ENCODE assay signal across 9 cellular contexts in the genomic region with DNA sequence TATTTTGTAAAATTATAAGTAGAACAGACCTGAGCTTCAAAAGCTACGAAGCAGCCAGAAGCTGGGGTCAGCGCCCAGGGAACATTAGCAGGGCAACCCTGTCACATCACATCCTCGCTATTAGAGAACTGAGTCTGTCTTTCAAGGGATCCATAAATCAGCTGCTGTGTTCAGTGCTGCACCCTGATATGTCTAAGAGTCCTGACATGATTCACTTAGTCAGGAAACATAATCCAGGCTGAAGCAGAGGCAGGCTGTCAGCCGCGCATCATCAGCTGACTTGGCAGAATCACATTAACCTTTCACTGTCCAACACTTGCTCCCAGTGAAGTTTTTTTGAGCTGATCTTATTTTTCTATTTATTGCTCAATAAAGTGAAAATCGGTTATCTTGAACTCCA. TPM values are rescaled to one million over a fixed set of nuclear protein-coding genes. Genes with fewer than 3 reads are reported as not detected.
A peak's percentile ranks its signal among the peaks of the same experiment; 100 is the strongest.
DNase-seq lines count a peak whose midpoint lies in the region; ATAC-seq and TF ChIP-seq lines count a peak whose summit lies in the region.
"Had no signal": no experiment of that assay in that cellular context is flagged by ENCODE, and none has a peak within 500 bp of the region (broad histone marks: within the 10 kb centered on the region; RNA-seq: fewer than 3 reads in every experiment).

No MANE protein-coding gene starts in this region.

- H3K9me3 ChIP-seq in testis, result no peaks in the 10 kb centered on the region

- no peak for TF ChIP-seq POLR2A in testis (IDR thresholded peaks at IDR 0.05)

- peaks cover 19% of the 10 kb centered on the region for H3K4me1 ChIP-seq in foreskin keratinocyte
- no peaks in the 10 kb centered on the region for H3K4me1 ChIP-seq in testis

- intact Hi-C loops in posterior cingulate gyrus (cut with DNase I) (loop anchor here (5.0 to 10.0 kb wide), 2 partner anchors 430 to 562 kb away; no protein-coding TSS in a partner anchor), testis (cut with DNase I; ENCODE audit: low total_unique reads) (no loop called here)

- TF ChIP-seq CTCF in foreskin keratinocyte (conservative IDR thresholded peaks at IDR 0.05) (no peak), testis (IDR thresholded peaks at IDR 0.05) (no peak)

- H3K36me3 ChIP-seq in testis (ENCODE audit: low read depth, missing control alignments), result no peaks in the 10 kb centered on the region

- no peak overlapping the region for H3K4me3 ChIP-seq in testis

- H3K27ac ChIP-seq in foreskin keratinocyte (no peak overlapping the region), testis (no peak overlapping the region)

- DNase-seq in HCEC 1CT, result peak; percentile 77
- peak; percentile 96 for DNase-seq in SK-N-DZ (ENCODE audit: low spot score)
- DNase-seq in foreskin keratinocyte, result peak; percentile 50 to 71
- DNase-seq in posterior cingulate gyrus, result peak; percentile 26 to 88 (median 52)
- DNase-seq in activated naive CD4-positive, alpha-beta T cell treated with Interleukin-2 at 50 U/mL for 16 hours, result no peak
- no peak for DNase-seq in activated CD4-positive, alpha-beta T cell treated with anti-CD3 and anti-CD28 coated beads for 1 hour
- DNase-seq in testis, result no peak
- DNase-seq: effector memory CD4-positive, alpha-beta T cell had no signal

- 68 to 77% methylated on average over 6 of the region's 6 CpGs for WGBS in testis, 2 donors

- ATAC-seq in foreskin keratinocyte (peak; percentile 95), GM18870 (IDR thresholded peaks at IDR 0.05; ENCODE audit: unreplicated experiment) (no peak)

- no peaks in the 10 kb centered on the region for H3K27me3 ChIP-seq in foreskin keratinocyte
- H3K27me3 ChIP-seq in testis, result no peaks in the 10 kb centered on the region

RNA-seq across cellular contexts. Expression of a gene that starts 23.5 kb away (rescaled TPM):
- 1.5 and 1.6 TPM in 2 replicates for polyA plus RNA-seq in SK-N-DZ (2014; cell fraction: cytosol; rRNA removed)
- polyA plus RNA-seq in SK-N-DZ (2014; cell fraction: nucleus; rRNA removed), result 1.8 and 2.4 TPM in 2 replicates
- 5.0 and 6.3 TPM in 2 replicates for total RNA-seq in foreskin keratinocyte
- 1.3 and 1.5 TPM in 2 replicates for polyA plus RNA-seq in foreskin keratinocyte
- 1 to 10 TPM; 1.8 to 2.2 TPM for total RNA-seq in testis
- 0.91 TPM for polyA plus RNA-seq in testis (ENCODE audit: insufficient read depth, low read depth, low replicate concordance)

Comparison
In these comparisons a context has a peak if more than half of its experiments do, and no peak if none do; other contexts are left out.
1. DNase-seq: peak in HCEC 1CT (single experiment), SK-N-DZ (single experiment), foreskin keratinocyte (2 of 2) and posterior cingulate gyrus (10 of 10); none in activated naive CD4-positive, alpha-beta T cell treated with Interleukin-2 at 50 U/mL for 16 hours (single experiment), activated CD4-positive, alpha-beta T cell treated with anti-CD3 and anti-CD28 coated beads for 1 hour (single experiment) and testis (single experiment).